Comparison of ENCODE assay signal across 16 cellular contexts in genomic region chr3:15460891-15461524, GRCh38. TPM values are rescaled to one million over a fixed set of nuclear protein-coding genes. Genes with fewer than 3 reads are reported as not detected.
DNase-seq lines count a peak whose midpoint lies in the region; ATAC-seq and TF ChIP-seq lines count a peak whose summit lies in the region.
"Had no signal": no experiment of that assay in that cellular context is flagged by ENCODE, and none has a peak within 500 bp of the region (broad histone marks: within the 10 kb centered on the region; RNA-seq: fewer than 3 reads in every experiment).

No MANE protein-coding gene starts in this region.

- no peaks in the 10 kb centered on the region for H3K36me3 ChIP-seq in CD4-positive, CD25-positive, alpha-beta regulatory T cell (ENCODE audit: control insufficient read depth, insufficient read depth, low read length)

- DNase-seq in CD4-positive, CD25-positive, alpha-beta regulatory T cell: peak in 1 of 3 donors; percentile 57
- peak; percentile 86 to 91 for DNase-seq in NCI-H524 (lab: John Stamatoyannopoulos, UW)
- no peak for DNase-seq in activated CD4-positive, CD25-positive, alpha-beta regulatory T cell (lab: John Stamatoyannopoulos, UW)
- DNase-seq in SW480 (ENCODE audit: low spot score): no peak
- DNase-seq: activated naive CD4-positive, alpha-beta T cell treated with Interleukin-2 at 50 U/mL for 16 hours; CD4-positive, alpha-beta T cell; mesenchymal stem cell; NCI-H2029; nucleus accumbens had no signal

- no peaks in the 10 kb centered on the region for H3K27me3 ChIP-seq in CD4-positive, CD25-positive, alpha-beta regulatory T cell (ENCODE audit: control insufficient read depth, insufficient read depth, low read length)

- TF ChIP-seq CTCF in GM12875 (IDR thresholded peaks at IDR 0.05; ENCODE audit: borderline replicate concordance, insufficient read depth, low read depth, low read length): 0 out of 2 replicates have a peak, but pooled peaks have one; percentile 1

- no peaks in the 10 kb centered on the region for H3K27me3 Mint-ChIP-seq in CD4-positive, CD25-positive, alpha-beta regulatory T cell
- no peaks in the 10 kb centered on the region for H3K27me3 Mint-ChIP-seq in activated T-helper 17 cell treated with anti-CD3 and anti-CD28 coated beads, Interleukin-2, amount 50 U/mL, for 72 hours
- H3K27me3 Mint-ChIP-seq: CD4-positive, alpha-beta T cell had no signal

- peak overlapping the region in 1 of 4 donors; percentile 60 for H3K4me3 Mint-ChIP-seq in CD4-positive, CD25-positive, alpha-beta regulatory T cell
- peak overlapping the region; percentile 49 for H3K4me3 Mint-ChIP-seq in activated T-helper 17 cell treated with anti-CD3 and anti-CD28 coated beads, Interleukin-2, amount 50 U/mL, for 72 hours
- H3K4me3 Mint-ChIP-seq: CD4-positive, alpha-beta T cell had no signal

- H3K36me3 Mint-ChIP-seq in CD4-positive, CD25-positive, alpha-beta regulatory T cell: peaks cover 23% of the 10 kb centered on the region
- H3K36me3 Mint-ChIP-seq in activated T-helper 17 cell treated with anti-CD3 and anti-CD28 coated beads, Interleukin-2, amount 50 U/mL, for 72 hours (ENCODE audit: low read depth): peaks cover 6% of the 10 kb centered on the region

- no peaks in the 10 kb centered on the region for H3K9me3 ChIP-seq in CD4-positive, CD25-positive, alpha-beta regulatory T cell (ENCODE audit: control insufficient read depth in 2 of 2, low read length in 2 of 2)

- no peak overlapping the region for H3K4me3 ChIP-seq in CD4-positive, CD25-positive, alpha-beta regulatory T cell (ENCODE audit: low read depth, low read length)
- H3K4me3 ChIP-seq in GM12875 (ENCODE audit: low read depth, low read length): no peak overlapping the region
- H3K4me3 ChIP-seq: SK-N-MC, skin epidermis had no signal

- no peak overlapping the region for H3K27ac ChIP-seq in CD4-positive, CD25-positive, alpha-beta regulatory T cell (ENCODE audit: insufficient read depth, low read length, poor library complexity, severe bottlenecking)
- H3K27ac ChIP-seq: SK-N-MC, skin epidermis had no signal

- H3K9me3 Mint-ChIP-seq in CD4-positive, CD25-positive, alpha-beta regulatory T cell: no peaks in the 10 kb centered on the region
- no peaks in the 10 kb centered on the region for H3K9me3 Mint-ChIP-seq in activated T-helper 17 cell treated with anti-CD3 and anti-CD28 coated beads, Interleukin-2, amount 50 U/mL, for 72 hours
- H3K9me3 Mint-ChIP-seq: CD4-positive, alpha-beta T cell had no signal

- H3K4me1 Mint-ChIP-seq in CD4-positive, CD25-positive, alpha-beta regulatory T cell: peaks cover 0 to 25% (median 13%) of the 10 kb centered on the region in 4 donors
- H3K4me1 Mint-ChIP-seq in activated T-helper 17 cell treated with anti-CD3 and anti-CD28 coated beads, Interleukin-2, amount 50 U/mL, for 72 hours: peaks cover 23% of the 10 kb centered on the region

- ATAC-seq in CD4-positive, CD25-positive, alpha-beta regulatory T cell (ENCODE audit: low read depth in 2 of 2): peak in 1 of 2 donors; percentile 42
- peak; percentile 47 for ATAC-seq in activated T-helper 17 cell treated with anti-CD3 and anti-CD28 coated beads, Interleukin-2, amount 50 U/mL, for 72 hours (replicated peaks)
- no peak for ATAC-seq in HG02840 (IDR thresholded peaks at IDR 0.05; ENCODE audit: low FRiP score, unreplicated experiment)
- no peak for ATAC-seq in HG03565 (IDR thresholded peaks at IDR 0.05; ENCODE audit: unreplicated experiment)
- ATAC-seq: HCT116 had no signal

- H3K27ac Mint-ChIP-seq in CD4-positive, CD25-positive, alpha-beta regulatory T cell: peak overlapping the region in 2 of 3 donors; percentile 15 to 75
- H3K27ac Mint-ChIP-seq in activated T-helper 17 cell treated with anti-CD3 and anti-CD28 coated beads, Interleukin-2, amount 50 U/mL, for 72 hours: peak overlapping the region; percentile 66
- H3K27ac Mint-ChIP-seq: CD4-positive, alpha-beta T cell had no signal

- peaks cover 9% of the 10 kb centered on the region for H3K4me1 ChIP-seq in CD4-positive, CD25-positive, alpha-beta regulatory T cell (ENCODE audit: control insufficient read depth, insufficient read depth, low read length, poor library complexity, severe bottlenecking)

RNA-seq across cellular contexts. Expression of gene EAF1, which starts 33.6 kb away (rescaled TPM):
- total RNA-seq in CD4-positive, CD25-positive, alpha-beta regulatory T cell: 27.9 TPM
- 10 to 100 TPM in 2 of 4 donors, 1 to 10 TPM in 2; 7.9 to 10.7 (median 9.7) TPM for polyA plus RNA-seq in CD4-positive, CD25-positive, alpha-beta regulatory T cell
- total RNA-seq in activated T-helper 17 cell treated with anti-CD3 and anti-CD28 coated beads, Interleukin-2, amount 50 U/mL, for 72 hours: 10 to 100 TPM; 31.5 to 37.0 TPM

RNA-seq across cellular contexts. Expression of gene METTL6, which starts 33.7 kb away (rescaled TPM):
- 9.4 TPM for total RNA-seq in CD4-positive, CD25-positive, alpha-beta regulatory T cell
- 10 to 100 TPM; 10.9 to 18.0 (median 16.1) TPM for polyA plus RNA-seq in CD4-positive, CD25-positive, alpha-beta regulatory T cell
- 10 to 100 TPM; 16.5 to 19.7 TPM for total RNA-seq in activated T-helper 17 cell treated with anti-CD3 and anti-CD28 coated beads, Interleukin-2, amount 50 U/mL, for 72 hours

Comparison
In these comparisons a context has a peak if more than half of its experiments do, and no peak if none do; other contexts are left out.
1. DNase-seq: peak in NCI-H524 (2 of 2); none in activated CD4-positive, CD25-positive, alpha-beta regulatory T cell (0 of 4) and SW480 (single experiment).